ENCODE assay signal across 1 cellular context in genomic region chr6:21164768-21165326, GRCh38.
TF ChIP-seq lines count a peak whose summit lies in the region.

No MANE protein-coding gene starts in this region.

TF ChIP-seq in HCT116, 20 proteins besides CTCF, POLR2A, EP300 and RAD21 (continued from another document):
- no peak for TF ChIP-seq ZBTB33 (IDR thresholded peaks at IDR 0.05; ENCODE audit: extremely low read depth, insufficient replicate concordance, low read length)
- TF ChIP-seq JUND (IDR thresholded peaks at IDR 0.05): no peak
